ENCODE assay signal across 8 cellular contexts in genomic region chr3:39148116-39149058, GRCh38. TPM values are rescaled to one million over a fixed set of nuclear protein-coding genes. Genes with fewer than 3 reads are reported as not detected.
A peak's percentile ranks its signal among the peaks of the same experiment; 100 is the strongest.
DNase-seq lines count a peak whose midpoint lies in the region; ATAC-seq, FAIRE-seq and TF ChIP-seq lines count a peak whose summit lies in the region.

No MANE protein-coding gene starts in this region.

- H3K36me3 ChIP-seq in DND-41 (ENCODE audit: insufficient read depth, low read length) (peaks cover 13% of the 10 kb centered on the region; the same call in 1 of the 2 replicates), KMS-11 (ENCODE audit: insufficient read depth) (no peaks in the 10 kb centered on the region), keratinocyte (ENCODE audit: control insufficient read depth in 2 of 2, extremely low read depth in 1 of 2, insufficient read depth in 2 of 2, low read length in 2 of 2) (peaks cover 9 to 12% of the 10 kb centered on the region in 2 experiments)

- peaks cover 68% of the 10 kb centered on the region for H3K4me1 ChIP-seq in DND-41 (ENCODE audit: insufficient read depth, low read length)
- H3K4me1 ChIP-seq in KMS-11 (ENCODE audit: low read depth, poor library complexity, severe bottlenecking), result peaks cover 41% of the 10 kb centered on the region
- peaks cover 75% of the 10 kb centered on the region for H3K4me1 ChIP-seq in keratinocyte (ENCODE audit: control insufficient read depth, extremely low read depth, insufficient read depth, low read length)

- H4K20me1 ChIP-seq in DND-41 (ENCODE audit: insufficient read depth, low read length) (peaks cover 21% of the 10 kb centered on the region), KMS-11 (ENCODE audit: insufficient read depth) (no peaks in the 10 kb centered on the region), keratinocyte (ENCODE audit: control insufficient read depth, extremely low read depth, insufficient read depth, low read length) (peaks cover 6% of the 10 kb centered on the region)

- H3K36me3 Mint-ChIP-seq in activated naive CD4-positive, alpha-beta T cell treated with anti-CD3 and anti-CD28 coated beads, Interleukin-2, amount 50 U/mL, for 72 hours, result peaks cover 86% of the 10 kb centered on the region in 2 donors

- TF ChIP-seq CTCF in DND-41 (IDR thresholded peaks at IDR 0.05; ENCODE audit: borderline replicate concordance, extremely low read depth, low read length, poor library complexity, severe bottlenecking) (peak; percentile 13), KMS-11 (conservative IDR thresholded peaks at IDR 0.05; ENCODE audit: low read depth, low read length) (no peak), keratinocyte (optimal IDR thresholded peaks at IDR 0.05 in 1 of 3, IDR thresholded peaks at IDR 0.05 in 1 of 3, conservative IDR thresholded peaks at IDR 0.05 in 1 of 3; ENCODE audit: extremely low read depth in 1 of 3, insufficient read depth in 2 of 3, low read length in 3 of 3) (no peak)

- H3K79me2 ChIP-seq in DND-41 (ENCODE audit: insufficient read depth, low read length) (no peaks in the 10 kb centered on the region), KMS-11 (ENCODE audit: insufficient read depth, low read depth) (peaks cover 6% of the 10 kb centered on the region; the same call in 1 of the 2 replicates), keratinocyte (ENCODE audit: control insufficient read depth, insufficient read depth, low read length) (peaks cover 36% of the 10 kb centered on the region)

- dilution Hi-C loops in keratinocyte (cut with MboI; ENCODE audit: extremely low pct_ligation_motif_present, low sequenced_read_pairs), result no loop called here

- peak; percentile 59 for ATAC-seq in DND-41 (ENCODE audit: insufficient read depth, low read depth)
- peak; percentile 31 for ATAC-seq in GM19395 (IDR thresholded peaks at IDR 0.05; ENCODE audit: unreplicated experiment)
- ATAC-seq in activated naive CD4-positive, alpha-beta T cell treated with anti-CD3 and anti-CD28 coated beads, Interleukin-2, amount 50 U/mL, for 72 hours, result no peak

- H3K27ac ChIP-seq in DND-41 (ENCODE audit: low read length) (peak overlapping the region; percentile 86), KMS-11 (no peak overlapping the region), keratinocyte (ENCODE audit: control insufficient read depth, insufficient read depth, low read length) (peak overlapping the region; percentile 74), temporal lobe (ENCODE audit: low read depth, low read length) (peak overlapping the region; percentile 81)

- in situ Hi-C loops in ACHN (cut with HindIII; ENCODE audit: low pct_ligation_motif_present, low pct_unique_long_range_greater_than_20kb, low sequenced_read_pairs), result no loop called here

- FAIRE-seq in keratinocyte (lab: Jason Lieb, UNC), result no peak

- H2AFZ ChIP-seq in DND-41 (ENCODE audit: low read depth, low read length) (peak overlapping the region; percentile 62), KMS-11 (ENCODE audit: low read depth) (no peak overlapping the region), keratinocyte (ENCODE audit: control insufficient read depth, low read length) (no peak overlapping the region)

- H3K27ac Mint-ChIP-seq in activated naive CD4-positive, alpha-beta T cell treated with anti-CD3 and anti-CD28 coated beads, Interleukin-2, amount 50 U/mL, for 72 hours, result peak overlapping the region; percentile 96 to 98

- no peaks in the 10 kb centered on the region for H3K9me3 ChIP-seq in DND-41 (ENCODE audit: insufficient read depth, low read length, severe bottlenecking)
- H3K9me3 ChIP-seq in keratinocyte (ENCODE audit: control insufficient read depth, low read depth, low read length), result no peaks in the 10 kb centered on the region

- peak; percentile 76 for DNase-seq in DND-41
- no peak for DNase-seq in activated naive CD4-positive, alpha-beta T cell treated with anti-CD3 and anti-CD28 coated beads, Interleukin-2, amount 50 U/mL, for 72 hours (ENCODE audit: low spot score in 2 of 2)
- DNase-seq in keratinocyte (ENCODE audit: low read depth, low spot score), result no peak
- no peak for DNase-seq in ACHN
- no peak for DNase-seq in SW480 (ENCODE audit: low spot score)

- peak overlapping the region in 1 of 2 experiments; percentile 30; a peak in 2 of 4 replicates for H3K4me3 ChIP-seq in DND-41 (ENCODE audit: low read depth in 1 of 2, low read length in 2 of 2)
- H3K4me3 ChIP-seq in KMS-11 (IDR thresholded peaks at IDR 0.05; ENCODE audit: insufficient read depth, low read depth, low read length), result no peak overlapping the region
- no peak overlapping the region for H3K4me3 ChIP-seq in keratinocyte (ENCODE audit: control insufficient read depth in 2 of 3, extremely low read depth in 1 of 3, insufficient read depth in 2 of 3, low read depth in 1 of 3, low read length in 3 of 3)

- H3K4me2 ChIP-seq in DND-41 (ENCODE audit: insufficient read depth, low read length) (peak overlapping the region; percentile 58), KMS-11 (peak overlapping the region; percentile 36; the same call in 1 of the 2 replicates), keratinocyte (ENCODE audit: control insufficient read depth, extremely low read depth, insufficient read depth, low read depth, low read length) (peak overlapping the region; percentile 74)

- H3K9me1 ChIP-seq in keratinocyte (ENCODE audit: control insufficient read depth, extremely low read depth, insufficient read depth, low read length), result peaks cover 6% of the 10 kb centered on the region

- H3K9me3 Mint-ChIP-seq in activated naive CD4-positive, alpha-beta T cell treated with anti-CD3 and anti-CD28 coated beads, Interleukin-2, amount 50 U/mL, for 72 hours, result no peaks in the 10 kb centered on the region

- peaks cover 13% of the 10 kb centered on the region for H3K27me3 ChIP-seq in DND-41 (ENCODE audit: insufficient read depth, low read length, poor library complexity)
- H3K27me3 ChIP-seq in KMS-11 (ENCODE audit: insufficient read depth, low read depth), result no peaks in the 10 kb centered on the region
- H3K27me3 ChIP-seq in keratinocyte (ENCODE audit: control insufficient read depth, extremely low read depth, insufficient read depth, low read length), result no peaks in the 10 kb centered on the region

- H3K9ac ChIP-seq in DND-41 (ENCODE audit: low read depth, low read length) (peak overlapping the region; percentile 43), KMS-11 (no peak overlapping the region), keratinocyte (ENCODE audit: control insufficient read depth, extremely low read depth, insufficient read depth, low read length) (peak overlapping the region; percentile 50)

RNA-seq across cellular contexts. Expression of gene CSRNP1, which starts 5.0 kb away (rescaled TPM):
- 10 to 100 TPM; 72.9 to 87.1 TPM for total RNA-seq in activated naive CD4-positive, alpha-beta T cell treated with anti-CD3 and anti-CD28 coated beads, Interleukin-2, amount 50 U/mL, for 72 hours
- polyA plus RNA-seq in keratinocyte, result 4.0 to 5.4 TPM (median 5.4 TPM) in 3 replicates
- polyA plus RNA-seq in keratinocyte (2011; ENCODE audit: low read depth), result 9.1 TPM
- 2.2 and 2.7 TPM in 2 replicates for polyA plus RNA-seq in keratinocyte (2011; cell fraction: cytosol; rRNA removed)
- 10.0 and 12.0 TPM in 2 replicates for polyA plus RNA-seq in keratinocyte (2011; cell fraction: nucleus; rRNA removed)
- 3.8 and 31.2 TPM in 2 replicates for polyA plus RNA-seq in keratinocyte (2012; ENCODE audit: low replicate concordance)
- 8.1 to 9.5 TPM (median 8.6 TPM) in 3 replicates for polyA minus RNA-seq in keratinocyte
- 5.8 TPM for polyA minus RNA-seq in keratinocyte (2011; cell fraction: cytosol; rRNA and poly(A)+ RNA removed)
- polyA minus RNA-seq in keratinocyte (2011; cell fraction: nucleus; rRNA and poly(A)+ RNA removed), result 9.0 and 10.8 TPM in 2 replicates
- total RNA-seq in temporal lobe, result 3.7 TPM

RNA-seq across cellular contexts. Expression of gene TTC21A, which starts 40.9 kb away (rescaled TPM):
- 1 to 10 TPM; 1.6 to 2.5 TPM for total RNA-seq in activated naive CD4-positive, alpha-beta T cell treated with anti-CD3 and anti-CD28 coated beads, Interleukin-2, amount 50 U/mL, for 72 hours
- 1.1 to 2.4 TPM (median 1.3 TPM) in 3 replicates for polyA plus RNA-seq in keratinocyte
- polyA plus RNA-seq in keratinocyte (2011; ENCODE audit: low read depth), result 2.2 TPM
- polyA plus RNA-seq in keratinocyte (2011; cell fraction: cytosol; rRNA removed), result 0.30 and 0.50 TPM in 2 replicates
- 6.2 and 6.4 TPM in 2 replicates for polyA plus RNA-seq in keratinocyte (2011; cell fraction: nucleus; rRNA removed)
- 0.61 and 2.7 TPM in 2 replicates for polyA plus RNA-seq in keratinocyte (2012; ENCODE audit: low replicate concordance)
- 1.2 to 3.3 TPM (median 2.0 TPM) in 3 replicates for polyA minus RNA-seq in keratinocyte
- not detected for polyA minus RNA-seq in keratinocyte (2011; cell fraction: cytosol; rRNA and poly(A)+ RNA removed)
- 2.6 and 3.9 TPM in 2 replicates for polyA minus RNA-seq in keratinocyte (2011; cell fraction: nucleus; rRNA and poly(A)+ RNA removed)
- total RNA-seq in temporal lobe, result 2.0 TPM

RNA-seq across cellular contexts. Expression of gene GORASP1, which starts 41.0 kb away (rescaled TPM):
- 10 to 100 TPM; 19.0 to 22.7 TPM for total RNA-seq in activated naive CD4-positive, alpha-beta T cell treated with anti-CD3 and anti-CD28 coated beads, Interleukin-2, amount 50 U/mL, for 72 hours
- polyA plus RNA-seq in keratinocyte, result 38.4 to 58.8 TPM (median 43.7 TPM) in 3 replicates
- polyA plus RNA-seq in keratinocyte (2011; ENCODE audit: low read depth), result 9.6 TPM
- 30.3 and 31.4 TPM in 2 replicates for polyA plus RNA-seq in keratinocyte (2011; cell fraction: cytosol; rRNA removed)
- polyA plus RNA-seq in keratinocyte (2011; cell fraction: nucleus; rRNA removed), result 81.5 and 88.8 TPM in 2 replicates
- polyA plus RNA-seq in keratinocyte (2012; ENCODE audit: low replicate concordance), result 31.1 and 34.2 TPM in 2 replicates
- 39.1 to 63.4 TPM (median 52.9 TPM) in 3 replicates for polyA minus RNA-seq in keratinocyte
- polyA minus RNA-seq in keratinocyte (2011; cell fraction: cytosol; rRNA and poly(A)+ RNA removed), result 34.1 TPM
- polyA minus RNA-seq in keratinocyte (2011; cell fraction: nucleus; rRNA and poly(A)+ RNA removed), result 27.2 and 30.3 TPM in 2 replicates
- total RNA-seq in temporal lobe, result 18.2 TPM

RNA-seq across cellular contexts. Expression of gene XIRP1, which starts 44.0 kb away (rescaled TPM):
- total RNA-seq in activated naive CD4-positive, alpha-beta T cell treated with anti-CD3 and anti-CD28 coated beads, Interleukin-2, amount 50 U/mL, for 72 hours, result 1 to 10 TPM in 1 of 2 donors, under 1 TPM in 1; 0.14 to 4.1 TPM
- not detected in 3 replicates for polyA plus RNA-seq in keratinocyte
- polyA plus RNA-seq in keratinocyte (2011; ENCODE audit: low read depth), result not detected
- not detected in 2 replicates for polyA plus RNA-seq in keratinocyte (2011; cell fraction: cytosol; rRNA removed)
- polyA plus RNA-seq in keratinocyte (2011; cell fraction: nucleus; rRNA removed), result not detected in 2 replicates
- polyA plus RNA-seq in keratinocyte (2012; ENCODE audit: low replicate concordance), result 0.01 TPM in 1 of 2 replicates, not detected in the other
- not detected in 3 replicates for polyA minus RNA-seq in keratinocyte
- not detected for polyA minus RNA-seq in keratinocyte (2011; cell fraction: cytosol; rRNA and poly(A)+ RNA removed)
- polyA minus RNA-seq in keratinocyte (2011; cell fraction: nucleus; rRNA and poly(A)+ RNA removed), result not detected in 2 replicates
- not detected for total RNA-seq in temporal lobe

Comparison
In these comparisons a context has a peak if more than half of its experiments do, and no peak if none do; other contexts are left out.
1. ATAC-seq: peak in DND-41 (single experiment) and GM19395 (single experiment); none in activated naive CD4-positive, alpha-beta T cell treated with anti-CD3 and anti-CD28 coated beads, Interleukin-2, amount 50 U/mL, for 72 hours (0 of 2).
2. RNA of gene CSRNP1, which starts 5.0 kb away (total RNA-seq): 72.9 to 87.1 TPM in activated naive CD4-positive, alpha-beta T cell treated with anti-CD3 and anti-CD28 coated beads, Interleukin-2, amount 50 U/mL, for 72 hours; 3.7 TPM in temporal lobe (single experiment); every median in the first group is over 10 times any median in the second.
3. Peak in every context shown above with its lines, with median percentiles within 50 percentile points of each other: H3K4me2 ChIP-seq.